ENCODE assay signal across 22 cellular contexts in genomic region chr3:38698760-38699159, GRCh38. TPM values are rescaled to one million over a fixed set of nuclear protein-coding genes. Genes with fewer than 3 reads are reported as not detected.
"Had no signal": no experiment of that assay in that cellular context is flagged by ENCODE, and none has a peak within 500 bp of the region (broad histone marks: within the 10 kb centered on the region; RNA-seq: fewer than 3 reads in every experiment).

No MANE protein-coding gene starts in this region.

- H3K4me1 ChIP-seq: colonic mucosa, esophagus squamous epithelium, gastrocnemius medialis, left lung, lower lobe of right lung had no signal

- ATAC-seq: effector memory CD8-positive, alpha-beta T cell; esophagus mucosa; gastrocnemius medialis; left lung; lower lobe of right lung; mucosa of descending colon had no signal

- H3K27ac ChIP-seq: colonic mucosa, epithelial cell of prostate, esophagus squamous epithelium, gastrocnemius medialis, heart right ventricle, left lung, lower lobe of right lung had no signal

- H3K27me3 ChIP-seq: colonic mucosa, esophagus squamous epithelium, gastrocnemius medialis, heart right ventricle, left lung had no signal

- H3K36me3 ChIP-seq: colonic mucosa, esophagus squamous epithelium, gastrocnemius medialis, heart right ventricle, left lung, lower lobe of right lung had no signal

- DNase-seq: colonic mucosa; cortex of kidney; effector CD8-positive, alpha-beta T cell; effector memory CD8-positive, alpha-beta T cell; endodermal cell; erythroblast; esophagus squamous epithelium; foreskin fibroblast; foreskin melanocyte; gastrocnemius medialis; glutamatergic neuron; head of caudate nucleus; heart right ventricle; hippocampal formation; left cardiac atrium; left lung; lower lobe of right lung; mesenchymal stem cell; mucosa of descending colon; naive B cell had no signal

- H3K9me3 ChIP-seq: colonic mucosa, esophagus squamous epithelium, gastrocnemius medialis, heart right ventricle, left lung, lower lobe of right lung, mucosa of descending colon had no signal

- H3K4me3 ChIP-seq: colonic mucosa, esophagus squamous epithelium, gastrocnemius medialis, heart right ventricle, left lung, lower lobe of right lung, mucosa of descending colon had no signal

RNA-seq across cellular contexts. Expression of gene SCN5A, which starts 49.3 kb away (rescaled TPM):
- total RNA-seq: esophagus mucosa had no signal
